ENCODE assay signal across 14 cellular contexts in the genomic region with DNA sequence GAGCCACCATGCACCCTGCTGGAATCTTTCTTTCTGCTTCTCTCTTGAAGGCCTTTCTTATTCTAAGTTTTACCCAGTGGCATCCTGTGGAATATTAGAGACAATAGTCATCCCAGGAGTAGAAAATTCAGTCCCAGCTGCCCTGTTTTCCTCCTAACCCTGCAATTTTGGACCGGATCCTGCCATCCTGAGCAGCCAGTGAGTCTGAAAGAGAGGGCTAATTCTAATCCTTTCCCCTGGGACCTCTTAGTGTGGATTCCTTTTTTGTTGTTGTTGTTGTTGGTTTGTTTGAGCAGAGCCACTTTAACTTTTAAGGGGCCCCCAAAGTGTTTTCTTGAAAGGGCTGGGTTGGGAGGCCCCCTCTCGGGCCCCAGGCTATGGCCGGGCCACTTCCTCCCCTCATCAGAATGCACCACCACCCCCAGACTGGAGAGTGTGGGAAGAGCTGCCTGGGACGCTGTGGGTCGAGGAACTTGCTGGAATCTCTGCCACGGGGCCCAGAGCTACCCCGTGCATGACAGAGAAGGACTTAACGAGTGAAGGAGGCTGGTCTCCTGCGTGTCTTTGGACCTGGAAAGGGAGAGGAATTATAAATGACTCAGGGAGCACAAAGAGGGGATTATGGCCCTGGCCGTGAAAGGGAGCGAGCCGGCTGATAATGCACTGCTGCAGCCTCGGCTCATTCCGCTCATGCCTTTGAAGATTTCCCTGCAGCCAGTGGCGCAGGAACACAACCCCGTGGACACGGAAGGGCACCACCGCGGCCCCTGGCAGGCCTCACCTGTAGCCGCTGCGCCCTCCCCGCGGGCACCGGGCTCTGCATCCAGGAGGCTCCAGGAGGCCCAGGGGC.
DNase-seq lines count a peak whose midpoint lies in the region; FAIRE-seq lines count a peak whose summit lies in the region.
"Had no signal": no experiment of that assay in that cellular context is flagged by ENCODE, and none has a peak within 500 bp of the region (broad histone marks: within the 10 kb centered on the region; RNA-seq: fewer than 3 reads in every experiment).

No MANE protein-coding gene starts in this region.

- H3K4me1 ChIP-seq in iPS-18a (ENCODE audit: control insufficient read depth, low read depth, low read length): peaks cover 10% of the 10 kb centered on the region
- H3K4me1 ChIP-seq in neuronal stem cell (ENCODE audit: control insufficient read depth in 2 of 2, insufficient read depth in 1 of 2, low read depth in 1 of 2, low read length in 2 of 2): peaks cover 20 to 23% of the 10 kb centered on the region in 2 donors

- peak overlapping the region; percentile 92 for H3K18ac ChIP-seq in neuronal stem cell (ENCODE audit: low read length)

- H3K4me2 ChIP-seq in neuronal stem cell (ENCODE audit: insufficient read depth, low read length, poor library complexity, severe bottlenecking): peak overlapping the region; percentile 38

- H2AK5ac ChIP-seq in neuronal stem cell (ENCODE audit: low read depth, low read length): no peak overlapping the region

- peak overlapping the region; percentile 97 for H2AFZ ChIP-seq in neuronal stem cell (ENCODE audit: low read length)

- no peak overlapping the region for H3K4ac ChIP-seq in neuronal stem cell (ENCODE audit: low read length)

- H2BK12ac ChIP-seq in neuronal stem cell (ENCODE audit: low read length): peak overlapping the region; percentile 25

- no peak overlapping the region for H3K23ac ChIP-seq in neuronal stem cell (ENCODE audit: low read depth, low read length, poor library complexity)

- in situ Hi-C loops in G401 (cut with HindIII; ENCODE audit: low sequenced_read_pairs): no loop called here

- no peaks in the 10 kb centered on the region for H3K27me3 ChIP-seq in iPS-18a (ENCODE audit: control insufficient read depth, insufficient read depth, low read length)
- no peaks in the 10 kb centered on the region for H3K27me3 ChIP-seq in neuronal stem cell (ENCODE audit: control insufficient read depth in 3 of 3, insufficient read depth in 3 of 3, low read depth in 1 of 3, low read length in 3 of 3)

- H3K36me3 ChIP-seq in iPS-18a (ENCODE audit: control insufficient read depth, low read depth, low read length) (no peaks in the 10 kb centered on the region), neuronal stem cell (replicated peaks in 1 of 2; ENCODE audit: control insufficient read depth in 2 of 2, insufficient read depth in 2 of 2, low read length in 2 of 2) (no peaks in the 10 kb centered on the region)
- H3K36me3 ChIP-seq: stomach had no signal

- H2BK5ac ChIP-seq in neuronal stem cell (ENCODE audit: low read length): peak overlapping the region; percentile 88

- peak; percentile 7 for DNase-seq in G401 (ENCODE audit: low spot score)
- peak; percentile 44 for DNase-seq in amniotic epithelial cell (ENCODE audit: low read depth)
- DNase-seq in neuronal stem cell (ENCODE audit: low spot score): peak; percentile 81
- no peak for DNase-seq in putamen (ENCODE audit: low spot score)
- DNase-seq in GM19240 (ENCODE audit: insufficient read length, low spot score): no peak
- DNase-seq in urothelium cell line (ENCODE audit: low spot score): no peak
- no peak for DNase-seq in GDM1 (lab: John Stamatoyannopoulos, UW)
- DNase-seq: activated CD4-positive, alpha-beta T cell treated with anti-CD3 and anti-CD28 coated beads for 4 hours; NCI-H1694; OCI-M1; stomach; T1000 had no signal

- no peak overlapping the region for H3K9ac ChIP-seq in iPS-18a (ENCODE audit: low read length)
- no peak overlapping the region for H3K9ac ChIP-seq in neuronal stem cell (ENCODE audit: low read depth, low read length, poor library complexity)

- H3K27ac ChIP-seq in iPS-18a (ENCODE audit: low read length): no peak overlapping the region
- H3K27ac ChIP-seq in neuronal stem cell (replicated peaks; ENCODE audit: low read length): peak overlapping the region; percentile 82
- H3K27ac ChIP-seq: stomach had no signal

- no peak overlapping the region for H4K91ac ChIP-seq in neuronal stem cell (ENCODE audit: low read depth, low read length, poor library complexity)

- H3K4me3 ChIP-seq in iPS-18a (ENCODE audit: low read length) (peak overlapping the region; percentile 2), neuronal stem cell (ENCODE audit: low read length in 2 of 2) (no peak overlapping the region)
- H3K4me3 ChIP-seq: stomach had no signal

- peak overlapping the region; percentile 63 for H2BK120ac ChIP-seq in neuronal stem cell (ENCODE audit: low read depth, low read length)

- no peak for FAIRE-seq in urothelium cell line (lab: Jason Lieb, UNC)
- FAIRE-seq: endometrium had no signal

- no peaks in the 10 kb centered on the region for H3K79me1 ChIP-seq in neuronal stem cell (ENCODE audit: low read depth, low read length)

- no CpG with 5 or more reads among the region's 24 CpGs for WGBS in neuronal stem cell (ENCODE audit: extremely low coverage in 2 of 2, insufficient read length in 2 of 2, insufficient replicate concordance in 1 of 2), 2 donors

- H3K9me3 ChIP-seq in iPS-18a (ENCODE audit: control insufficient read depth, low read depth, low read length) (peaks cover 4% of the 10 kb centered on the region), neuronal stem cell (replicated peaks in 1 of 2; ENCODE audit: control insufficient read depth in 2 of 2, insufficient read depth in 1 of 2, low read depth in 1 of 2, low read length in 2 of 2) (peaks cover 0 to 4% of the 10 kb centered on the region in 2 donors)

- peak overlapping the region; percentile 72 for H2BK15ac ChIP-seq in neuronal stem cell (ENCODE audit: low read length)

- H4K8ac ChIP-seq in neuronal stem cell (ENCODE audit: low read depth, low read length): no peak overlapping the region

- H3K14ac ChIP-seq in neuronal stem cell (ENCODE audit: low read length): no peak overlapping the region

Comparison
In these comparisons a context has a peak if more than half of its experiments do, and no peak if none do; other contexts are left out.
1. DNase-seq: peak in G401 (single experiment), amniotic epithelial cell (single experiment) and neuronal stem cell (single experiment); none in putamen (single experiment), GM19240 (single experiment), urothelium cell line (single experiment) and GDM1 (single experiment).